31 cellular contexts compared by ENCODE assay signal in the genomic region with DNA sequence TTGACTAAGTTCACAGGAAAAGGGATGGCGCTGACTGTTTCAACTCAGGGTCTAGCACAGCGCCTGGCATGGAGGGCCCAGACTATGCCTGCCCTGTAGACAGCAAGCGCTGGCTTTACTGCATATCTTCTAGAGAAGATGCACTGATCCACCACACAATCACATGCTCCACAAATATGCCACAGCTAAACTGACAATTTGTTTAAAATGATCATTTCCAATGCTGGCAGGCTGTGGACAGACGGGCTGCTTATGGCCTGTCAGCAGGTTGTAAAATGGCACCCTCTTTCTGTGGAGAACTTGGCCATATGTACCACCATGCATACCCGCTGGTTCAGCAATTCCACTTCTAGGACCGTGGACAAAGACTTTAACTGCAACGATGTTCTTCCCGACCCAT.
"Had no signal": no experiment of that assay in that cellular context is flagged by ENCODE, and none has a peak within 500 bp of the region (broad histone marks: within the 10 kb centered on the region; RNA-seq: fewer than 3 reads in every experiment).

No MANE protein-coding gene starts in this region.

- ATAC-seq: activated naive CD4-positive, alpha-beta T cell treated with anti-CD3 and anti-CD28 coated beads, Interleukin-2, amount 50 U/mL, for 72 hours; activated T-cell treated with anti-CD3 and anti-CD28 coated beads, Interleukin-2, amount 50 U/mL, for 4 hours; body of pancreas; gastrocnemius medialis; left colon; naive thymus-derived CD4-positive, alpha-beta T cell; stimulated activated memory B cell treated with anti-CD40 and anti-IgM and Interleukin-4, amounts not matched to agents 10 μg/mL and 1 μg/mL and 100 μg/mL, for 72 hours; stimulated activated naive CD8-positive, alpha-beta T cell treated with anti-CD3 and anti-CD28 coated beads, Interleukin-15, amount 100 ng/mL, for 72 hours had no signal

- H3K4me3 Mint-ChIP-seq: activated CD4-positive, alpha-beta memory T cell treated with anti-CD3 and anti-CD28 coated beads for 36 hours; activated T-cell treated with anti-CD3 and anti-CD28 coated beads, Interleukin-2, amount 50 U/mL, for 4 hours; immature natural killer cell; mesothelial cell of epicardium; naive thymus-derived CD4-positive, alpha-beta T cell; stimulated activated memory B cell treated with anti-CD40 and anti-IgM and Interleukin-4, amounts not matched to agents 10 μg/mL and 1 μg/mL and 100 μg/mL, for 72 hours; stimulated activated naive CD8-positive, alpha-beta T cell treated with anti-CD3 and anti-CD28 coated beads, Interleukin-15, amount 100 ng/mL, for 72 hours; type B pancreatic cell had no signal

- H3K4me1 Mint-ChIP-seq: mesothelial cell of epicardium had no signal

- DNase-seq: activated CD4-positive, alpha-beta memory T cell treated with anti-CD3 and anti-CD28 coated beads for 36 hours; activated CD4-positive, alpha-beta T cell treated with anti-CD3 and anti-CD28 coated beads for 48 hours; activated CD8-positive, alpha-beta memory T cell treated with anti-CD3 and anti-CD28 coated beads, Interleukin-2, amount 50 U/mL, for 48 hours; activated naive CD4-positive, alpha-beta T cell; activated T-cell treated with anti-CD3 and anti-CD28 coated beads, Interleukin-2, amount 50 U/mL, for 4 hours; adrenal gland; aorta; body of pancreas; cerebellar nuclear complex; colonic mucosa; effector CD8-positive, alpha-beta T cell; gastrocnemius medialis; head of caudate nucleus; hypothalamus; immature natural killer cell; kidney; left colon; mammary epithelial cell; naive thymus-derived CD4-positive, alpha-beta T cell; retina; sigmoid colon; small intestine; stimulated activated CD4-positive, alpha-beta T cell treated with anti-CD3 and anti-CD28 coated beads, Interleukin-4, amount 100 ng/mL, for 24 hours; stimulated activated naive CD8-positive, alpha-beta T cell treated with anti-CD3 and anti-CD28 coated beads, Interleukin-15, amount 100 ng/mL, for 72 hours; substantia nigra; T-helper 1 cell; uterus had no signal

- H3K27me3 Mint-ChIP-seq: activated CD4-positive, alpha-beta memory T cell treated with anti-CD3 and anti-CD28 coated beads for 36 hours; naive thymus-derived CD4-positive, alpha-beta T cell; stimulated activated memory B cell treated with anti-CD40 and anti-IgM and Interleukin-4, amounts not matched to agents 10 μg/mL and 1 μg/mL and 100 μg/mL, for 72 hours; stimulated activated naive CD8-positive, alpha-beta T cell treated with anti-CD3 and anti-CD28 coated beads, Interleukin-15, amount 100 ng/mL, for 72 hours; type B pancreatic cell had no signal

- H3K9me3 Mint-ChIP-seq: activated CD4-positive, alpha-beta memory T cell treated with anti-CD3 and anti-CD28 coated beads for 36 hours; activated naive CD4-positive, alpha-beta T cell treated with anti-CD3 and anti-CD28 coated beads, Interleukin-2, amount 50 U/mL, for 72 hours; activated T-cell treated with anti-CD3 and anti-CD28 coated beads, Interleukin-2, amount 50 U/mL, for 4 hours; immature natural killer cell; mesothelial cell of epicardium; stimulated activated memory B cell treated with anti-CD40 and anti-IgM and Interleukin-4, amounts not matched to agents 10 μg/mL and 1 μg/mL and 100 μg/mL, for 72 hours; stimulated activated naive CD8-positive, alpha-beta T cell treated with anti-CD3 and anti-CD28 coated beads, Interleukin-15, amount 100 ng/mL, for 72 hours; type B pancreatic cell had no signal

- H3K27ac Mint-ChIP-seq: activated CD4-positive, alpha-beta memory T cell treated with anti-CD3 and anti-CD28 coated beads for 36 hours; mesothelial cell of epicardium; stimulated activated memory B cell treated with anti-CD40 and anti-IgM and Interleukin-4, amounts not matched to agents 10 μg/mL and 1 μg/mL and 100 μg/mL, for 72 hours; type B pancreatic cell had no signal
